21 cellular contexts compared by ENCODE assay signal in genomic region chr1:29876902-29877301, GRCh38.
DNase-seq lines count a peak whose midpoint lies in the region; ATAC-seq and TF ChIP-seq lines count a peak whose summit lies in the region.
"Had no signal": no experiment of that assay in that cellular context is flagged by ENCODE, and none has a peak within 500 bp of the region (broad histone marks: within the 10 kb centered on the region; RNA-seq: fewer than 3 reads in every experiment).

No MANE protein-coding gene starts in this region.

- WGBS in iPS DF 6.9 (ENCODE audit: insufficient coverage, insufficient read length), result no CpG with 5 or more reads among the region's 8 CpGs

- peak; percentile 24 for DNase-seq in Daoy (ENCODE audit: low read depth)
- DNase-seq in NAMALWA (ENCODE audit: low spot score), result peak; percentile 45
- DNase-seq in NCI-H69 (lab: John Stamatoyannopoulos, UW), result peak; percentile 9
- peak; percentile 31 for DNase-seq in iPS DF 6.9 (ENCODE audit: low read depth, low spot score)
- no peak for DNase-seq in right atrium auricular region (ENCODE audit: low spot score)
- DNase-seq in NCI-H146 (lab: John Stamatoyannopoulos, UW), result no peak
- DNase-seq: activated CD4-positive, alpha-beta memory T cell treated with anti-CD3 and anti-CD28 coated beads, Interleukin-2, amount 10 ng/mL, durations not matched to agents 7 days and 5 days; activated naive CD8-positive, alpha-beta T cell treated with anti-CD3 and anti-CD28 coated beads for 36 hours; activated T-cell treated with anti-CD3 and anti-CD28 coated beads, Interleukin-2, amount 50 U/mL, for 72 hours; Caco-2; immature natural killer cell; lower lobe of right lung; NCI-H1930; pancreas; small intestine; stimulated activated CD4-positive, alpha-beta T cell treated with anti-CD3 and anti-CD28 coated beads, Interleukin-4, amount 100 ng/mL, for 24 hours had no signal

- peaks cover 5% of the 10 kb centered on the region; the same call in 1 of the 2 replicates for H3K4me1 ChIP-seq in iPS DF 6.9 (ENCODE audit: control insufficient read depth, insufficient read depth, low read length)
- H3K4me1 ChIP-seq in right atrium auricular region, result peaks cover 0 to 6% of the 10 kb centered on the region in 2 donors
- H3K4me1 ChIP-seq: breast epithelium, Caco-2, esophagus muscularis mucosa, lower lobe of right lung, pancreas, suprapubic skin had no signal

- H3K4me3 ChIP-seq in iPS DF 6.9 (ENCODE audit: low read length), result no peak overlapping the region
- H3K4me3 ChIP-seq in right atrium auricular region, result no peak overlapping the region
- H3K4me3 ChIP-seq: breast epithelium, esophagus muscularis mucosa, lower lobe of right lung, pancreas, suprapubic skin had no signal

- H3K9me3 ChIP-seq in iPS DF 6.9 (ENCODE audit: control insufficient read depth, insufficient read depth, low read length) (no peaks in the 10 kb centered on the region), right atrium auricular region (no peaks in the 10 kb centered on the region)
- H3K9me3 ChIP-seq: breast epithelium, Caco-2, esophagus muscularis mucosa, lower lobe of right lung, pancreas, suprapubic skin had no signal

- H3K27ac ChIP-seq in iPS DF 6.9 (ENCODE audit: low read length) (no peak overlapping the region), right atrium auricular region (no peak overlapping the region)
- H3K27ac ChIP-seq: breast epithelium, esophagus muscularis mucosa, lower lobe of right lung, pancreas, suprapubic skin had no signal

- ATAC-seq in GM21360 (IDR thresholded peaks at IDR 0.05; ENCODE audit: unreplicated experiment) (no peak), GM19324 (IDR thresholded peaks at IDR 0.05; ENCODE audit: low FRiP score, unreplicated experiment) (no peak)
- ATAC-seq: activated T-cell treated with anti-CD3 and anti-CD28 coated beads, Interleukin-2, amount 50 U/mL, for 72 hours; lower lobe of right lung; pancreas had no signal

- H3K36me3 ChIP-seq in iPS DF 6.9 (ENCODE audit: control insufficient read depth, insufficient read depth, low read length) (no peaks in the 10 kb centered on the region), right atrium auricular region (no peaks in the 10 kb centered on the region)
- H3K36me3 ChIP-seq: breast epithelium, esophagus muscularis mucosa, lower lobe of right lung, pancreas, suprapubic skin had no signal

- H3K27me3 ChIP-seq in iPS DF 6.9 (ENCODE audit: control insufficient read depth, insufficient read depth, low read length), result no peaks in the 10 kb centered on the region
- peaks cover 0 to 2% of the 10 kb centered on the region in 2 donors for H3K27me3 ChIP-seq in right atrium auricular region
- H3K27me3 ChIP-seq: pancreas had no signal

- TF ChIP-seq CTCF in right atrium auricular region (IDR thresholded peaks at IDR 0.05), result no peak

Comparison
In these comparisons a context has a peak if more than half of its experiments do, and no peak if none do; other contexts are left out.
1. DNase-seq: peak in Daoy (single experiment), NAMALWA (single experiment), NCI-H69 (single experiment) and iPS DF 6.9 (single experiment); none in right atrium auricular region (single experiment) and NCI-H146 (single experiment).